In genomic region chr1:84508510-84508909, GRCh38 we compare ENCODE assay signal across 16 cellular contexts.
"Had no signal": no experiment of that assay in that cellular context is flagged by ENCODE, and none has a peak within 500 bp of the region (broad histone marks: within the 10 kb centered on the region; RNA-seq: fewer than 3 reads in every experiment).

No MANE protein-coding gene starts in this region.

- H3K27me3 Mint-ChIP-seq: stimulated activated naive B cell treated with anti-CD40 and anti-IgM and Interleukin-4, amounts not matched to agents 10 μg/mL and 1 μg/mL and 100 μg/mL, for 72 hours had no signal

- H3K27ac ChIP-seq: breast epithelium, lower lobe of right lung, prostate gland, tibial nerve had no signal

- H3K36me3 ChIP-seq: breast epithelium, lower lobe of right lung, prostate gland had no signal

- H3K4me3 Mint-ChIP-seq: endodermal cell; mesothelial cell of epicardium; stimulated activated naive B cell treated with anti-CD40 and anti-IgM and Interleukin-4, amounts not matched to agents 10 μg/mL and 1 μg/mL and 100 μg/mL, for 72 hours had no signal

- H3K27ac Mint-ChIP-seq: endodermal cell; mesothelial cell of epicardium; stimulated activated naive B cell treated with anti-CD40 and anti-IgM and Interleukin-4, amounts not matched to agents 10 μg/mL and 1 μg/mL and 100 μg/mL, for 72 hours had no signal

- DNase-seq: activated CD4-positive, CD25-positive, alpha-beta regulatory T cell treated with anti-CD3 and anti-CD28 coated beads, Interleukin-2, amount 50 U/mL, for 72 hours; activated naive CD4-positive, alpha-beta T cell treated with Interleukin-2 at 50 U/mL for 16 hours; activated T-cell treated with anti-CD3 and anti-CD28 coated beads, Interleukin-2, amount 50 U/mL, for 1 hour; amygdala; dermis blood vessel endothelial cell; endodermal cell; lower lobe of right lung; nucleus accumbens; SHP77; stimulated activated CD4-positive, alpha-beta T cell treated with anti-CD3 and anti-CD28 coated beads, Interleukin-2, amount 100 ng/mL, for 24 hours; stimulated activated naive B cell treated with anti-CD40 and anti-IgM and Interleukin-4, amounts not matched to agents 10 μg/mL and 1 μg/mL and 100 μg/mL, for 72 hours had no signal

- H3K4me3 ChIP-seq: breast epithelium, lower lobe of right lung, prostate gland, tibial nerve had no signal

- ATAC-seq: lower lobe of right lung; sciatic nerve; stimulated activated naive B cell treated with anti-CD40 and anti-IgM and Interleukin-4, amounts not matched to agents 10 μg/mL and 1 μg/mL and 100 μg/mL, for 72 hours had no signal

- H3K27me3 ChIP-seq: breast epithelium, tibial nerve had no signal

- H3K9me3 ChIP-seq: breast epithelium, prostate gland had no signal
